31 cellular contexts compared by ENCODE assay signal in genomic region chr5:53472720-53473510, GRCh38. TPM values are rescaled to one million over a fixed set of nuclear protein-coding genes. Genes with fewer than 3 reads are reported as not detected.
"Had no signal": no experiment of that assay in that cellular context is flagged by ENCODE, and none has a peak within 500 bp of the region (broad histone marks: within the 10 kb centered on the region; RNA-seq: fewer than 3 reads in every experiment).

No MANE protein-coding gene starts in this region.

- H3K27ac Mint-ChIP-seq: activated CD8-positive, alpha-beta memory T cell treated with anti-CD3 and anti-CD28 coated beads, Interleukin-2, amount 10 ng/mL, durations not matched to agents 7 days and 5 days; activated naive CD4-positive, alpha-beta T cell treated with anti-CD3 and anti-CD28 coated beads, Interleukin-2, amount 50 U/mL, for 72 hours; activated naive CD8-positive, alpha-beta T cell treated with anti-CD3 and anti-CD28 coated beads, Interleukin-2, amount 50 U/mL, for 24 hours; IgD-negative memory B cell; T-cell had no signal

- ATAC-seq: activated CD4-positive, CD25-positive, alpha-beta regulatory T cell treated with anti-CD3 and anti-CD28 coated beads, Interleukin-2, amount 50 U/mL, for 24 hours; activated CD8-positive, alpha-beta memory T cell treated with anti-CD3 and anti-CD28 coated beads, Interleukin-2, amount 10 ng/mL, durations not matched to agents 7 days and 5 days; activated naive CD4-positive, alpha-beta T cell treated with anti-CD3 and anti-CD28 coated beads, Interleukin-2, amount 50 U/mL, for 72 hours; activated naive CD8-positive, alpha-beta T cell treated with anti-CD3 and anti-CD28 coated beads, Interleukin-2, amount 50 U/mL, for 24 hours; activated T-cell treated with anti-CD3 and anti-CD28 coated beads, Interleukin-2, amount 50 U/mL, for 4 hours; body of pancreas; T-cell had no signal

- H3K4me3 ChIP-seq: ascending aorta, body of pancreas, MG63, Peyer's patch, SK-N-MC had no signal

- H3K4me3 Mint-ChIP-seq: activated CD8-positive, alpha-beta memory T cell treated with anti-CD3 and anti-CD28 coated beads, Interleukin-2, amount 10 ng/mL, durations not matched to agents 7 days and 5 days; activated naive CD8-positive, alpha-beta T cell treated with anti-CD3 and anti-CD28 coated beads, Interleukin-2, amount 50 U/mL, for 24 hours; activated T-cell treated with anti-CD3 and anti-CD28 coated beads, Interleukin-2, amount 50 U/mL, for 4 hours; IgD-negative memory B cell; T-cell had no signal

- H3K27ac ChIP-seq: ascending aorta, body of pancreas, Peyer's patch, SK-N-MC had no signal

- H3K4me1 ChIP-seq: ascending aorta, body of pancreas, Peyer's patch had no signal

- DNase-seq: activated CD4-positive, alpha-beta T cell treated with anti-CD3 and anti-CD28 coated beads for 4 hours; activated CD4-positive, alpha-beta T cell treated with anti-CD3 and anti-CD28 coated beads, Interleukin-2, amount 50 U/mL, for 4 hours; activated CD8-positive, alpha-beta memory T cell treated with anti-CD3 and anti-CD28 coated beads, Interleukin-2, amount 10 ng/mL, durations not matched to agents 7 days and 5 days; activated effector memory CD4-positive, alpha-beta T cell treated with anti-CD3 and anti-CD28 coated beads, Interleukin-2, amount 50 U/mL, for 16 hours; activated naive CD4-positive, alpha-beta T cell treated with Interleukin-2 at 50 U/mL for 16 hours; activated naive CD8-positive, alpha-beta T cell treated with anti-CD3 and anti-CD28 coated beads, Interleukin-2, amount 50 U/mL, for 24 hours; activated T-cell treated with anti-CD3 and anti-CD28 coated beads, Interleukin-2, amount 50 U/mL, for 4 hours; amniotic stem cell; body of pancreas; central memory CD4-positive, alpha-beta T cell; KG1; MG63; MV-4-11; NCI-H1092 treated with DMSO at 0.1 percent for 48 hours; NCI-H1417 treated with DMSO at 0.1 percent for 48 hours; NCI-H1694; NCI-H2029; NCI-H2107; NCI-H2171 treated with DMSO at 0.1 percent for 48 hours; NCI-H226; NCI-H526; NK-92 treated with Interleukin-12 subunit alpha and Interleukin-12 subunit beta, amount 100 ng/mL, for 24 hours; Peyer's patch; T-cell; T-helper 2 cell; T1000 had no signal

- H3K36me3 ChIP-seq: ascending aorta, MG63, Peyer's patch had no signal

- H3K9me3 Mint-ChIP-seq: activated naive CD4-positive, alpha-beta T cell treated with anti-CD3 and anti-CD28 coated beads, Interleukin-2, amount 50 U/mL, for 72 hours; activated naive CD8-positive, alpha-beta T cell treated with anti-CD3 and anti-CD28 coated beads, Interleukin-2, amount 50 U/mL, for 24 hours; activated T-cell treated with anti-CD3 and anti-CD28 coated beads, Interleukin-2, amount 50 U/mL, for 4 hours; T-cell had no signal

- H3K4me1 Mint-ChIP-seq: activated CD8-positive, alpha-beta memory T cell treated with anti-CD3 and anti-CD28 coated beads, Interleukin-2, amount 10 ng/mL, durations not matched to agents 7 days and 5 days; activated naive CD8-positive, alpha-beta T cell treated with anti-CD3 and anti-CD28 coated beads, Interleukin-2, amount 50 U/mL, for 24 hours; T-cell had no signal

- H3K36me3 Mint-ChIP-seq: activated CD8-positive, alpha-beta memory T cell treated with anti-CD3 and anti-CD28 coated beads, Interleukin-2, amount 10 ng/mL, durations not matched to agents 7 days and 5 days; activated naive CD4-positive, alpha-beta T cell treated with anti-CD3 and anti-CD28 coated beads, Interleukin-2, amount 50 U/mL, for 72 hours; IgD-negative memory B cell; T-cell had no signal

- H3K27me3 ChIP-seq: ascending aorta, body of pancreas, MG63, Peyer's patch had no signal

- H3K9me3 ChIP-seq: ascending aorta, body of pancreas, MG63, Peyer's patch had no signal

RNA-seq across cellular contexts. Expression of gene FST, which starts 7.5 kb away (rescaled TPM):
- polyA plus RNA-seq: IgD-negative memory B cell had no signal
